14 cellular contexts compared by ENCODE assay signal in genomic region chr3:36909181-36909580, GRCh38. TPM values are rescaled to one million over a fixed set of nuclear protein-coding genes. Genes with fewer than 3 reads are reported as not detected.
DNase-seq lines count a peak whose midpoint lies in the region; ATAC-seq and TF ChIP-seq lines count a peak whose summit lies in the region.
"Had no signal": no experiment of that assay in that cellular context is flagged by ENCODE, and none has a peak within 500 bp of the region (broad histone marks: within the 10 kb centered on the region; RNA-seq: fewer than 3 reads in every experiment).

No MANE protein-coding gene starts in this region.

- H3K4ac ChIP-seq in IMR-90 (ENCODE audit: low read depth, low read length), result no peak overlapping the region

- DNase-seq in CD14-positive monocyte (ENCODE audit: low spot score) (no peak), IMR-90 (no peak), NCI-H2107 treated with DMSO at 0.1 percent for 48 hours (lab: John Stamatoyannopoulos, UW; ENCODE audit: unreplicated experiment) (no peak), progenitor cell of endocrine pancreas (ENCODE audit: low spot score, unreplicated experiment) (no peak), posterior cingulate gyrus (no peak)
- DNase-seq: brain microvascular endothelial cell; NCI-H2171 treated with DMSO at 0.1 percent for 48 hours; PC-9; stimulated activated CD4-positive, alpha-beta T cell treated with anti-CD3 and anti-CD28 coated beads, Interleukin-4, amount 100 ng/mL, for 4 hours; substantia nigra; T-helper 9 cell had no signal

- H3K27me3 Mint-ChIP-seq in CD14-positive monocyte (ENCODE audit: low read depth in 3 of 3) (no peaks in the 10 kb centered on the region), progenitor cell of endocrine pancreas (no peaks in the 10 kb centered on the region)
- no peaks in the 10 kb centered on the region for H3K27me3 Mint-ChIP-seq in activated naive CD8-positive, alpha-beta T cell

- POLR2A ChIA-PET in IMR-90 (lab: Charles Lee; ENCODE audit: unreplicated experiment), result no interaction called here

- in situ Hi-C loops in IMR-90 (cut with MboI; ENCODE audit: low sequenced_read_pairs), result no loop called here

- no peak overlapping the region for H3K27ac ChIP-seq in IMR-90 (ENCODE audit: insufficient read depth, low read length)
- peak overlapping the region; percentile 93 for H3K27ac ChIP-seq in muscle layer of duodenum (ENCODE audit: low read length)
- H3K27ac ChIP-seq: PC-9 had no signal

- H3K27ac Mint-ChIP-seq in CD14-positive monocyte (peak overlapping the region; percentile 96 to 99 (median 98)), progenitor cell of endocrine pancreas (no peak overlapping the region)
- H3K27ac Mint-ChIP-seq in activated naive CD8-positive, alpha-beta T cell, result peak overlapping the region; percentile 91

- H3K9ac ChIP-seq in IMR-90 (ENCODE audit: low read depth, low read length), result no peak overlapping the region

- no peaks in the 10 kb centered on the region for H4K20me1 ChIP-seq in IMR-90 (ENCODE audit: insufficient read depth, low read length)

- H3K4me3 ChIP-seq in IMR-90 (ENCODE audit: insufficient read depth, low read depth, low read length) (no peak overlapping the region), muscle layer of duodenum (ENCODE audit: low read depth in 1 of 2, low read length in 2 of 2) (no peak overlapping the region)

- H4K8ac ChIP-seq in IMR-90 (ENCODE audit: low read depth in 2 of 2, low read length in 2 of 2), result peak overlapping the region in 1 of 2 experiments; percentile 27; a peak in 1 of 4 replicates

- H3K9me3 ChIP-seq in IMR-90 (ENCODE audit: control insufficient read depth, insufficient read depth, low read length), result no peaks in the 10 kb centered on the region
- no peaks in the 10 kb centered on the region for H3K9me3 ChIP-seq in muscle layer of duodenum (ENCODE audit: control insufficient read depth in 1 of 2, low read length in 2 of 2)

- no peak overlapping the region; the same call in 1 of the 2 replicates for H2BK120ac ChIP-seq in IMR-90 (ENCODE audit: low read depth, low read length)

- no peak overlapping the region for H3K14ac ChIP-seq in IMR-90 (replicated peaks; ENCODE audit: low read depth, low read length)

- no peaks in the 10 kb centered on the region for H3K79me1 ChIP-seq in IMR-90 (ENCODE audit: low read depth in 1 of 2, low read length in 2 of 2)

- no peak overlapping the region for H2BK15ac ChIP-seq in IMR-90 (ENCODE audit: low read depth, low read length)

- no peak overlapping the region for H2BK5ac ChIP-seq in IMR-90 (ENCODE audit: low read depth, low read length, poor library complexity, severe bottlenecking)

- 0 out of 2 replicates have a peak overlapping the region, but pooled peaks have one; percentile 27 for H4K5ac ChIP-seq in IMR-90 (ENCODE audit: low read depth, low read length)

- H2BK20ac ChIP-seq in IMR-90 (ENCODE audit: low read depth, low read length), result peak overlapping the region; percentile 24; the same call in 1 of the 2 replicates

- no peak overlapping the region for H3K4me2 ChIP-seq in IMR-90 (ENCODE audit: low read depth, low read length)

- no peak for TF ChIP-seq POLR2A in IMR-90 (IDR thresholded peaks at IDR 0.05; ENCODE audit: low read depth, low read length)

- H3K23ac ChIP-seq in IMR-90 (ENCODE audit: low read depth, low read length), result no peak overlapping the region

- intact Hi-C loops in CD14-positive monocyte (cut with micrococcal nuclease), result loop anchor here (2.0 to 10.0 kb wide), 4 partner anchors 14 to 326 kb away; partner anchors contain the start of genes EPM2AIP1 (in 1 of the 2), MLH1 (in 1 of the 2) and TRANK1 (in 1 of the 2)
- intact Hi-C loops in IMR-90 (cut with micrococcal nuclease), result no loop called here
- intact Hi-C loops in posterior cingulate gyrus (cut with DNase I), result loop anchor here (5.0 kb wide), 1 partner anchor 48 kb away; no protein-coding TSS in a partner anchor

- H3K4me1 Mint-ChIP-seq in CD14-positive monocyte, result peaks cover 62% of the 10 kb centered on the region
- peaks cover 72% of the 10 kb centered on the region for H3K4me1 Mint-ChIP-seq in activated naive CD8-positive, alpha-beta T cell (ENCODE audit: low read depth)
- peaks cover 2% of the 10 kb centered on the region for H3K4me1 Mint-ChIP-seq in progenitor cell of endocrine pancreas (ENCODE audit: low read depth)

- H2AK5ac ChIP-seq in IMR-90 (ENCODE audit: low read depth, low read length), result no peak overlapping the region

- peaks cover 6% of the 10 kb centered on the region; the same call in 1 of the 2 replicates for H3K9me1 ChIP-seq in IMR-90 (ENCODE audit: insufficient read depth, low read length)

- WGBS in IMR-90 (ENCODE audit: extremely low coverage in 2 of 2, insufficient read length in 1 of 2), 2 experiments, result 90% methylated on average over 2 of the region's 2 CpGs; no CpG with 5 or more reads in 1 of the 2 experiments

- no peak overlapping the region for H2AK9ac ChIP-seq in IMR-90 (replicated peaks; ENCODE audit: low read depth, low read length, poor library complexity)

- H3K36me3 Mint-ChIP-seq in CD14-positive monocyte, result no peaks in the 10 kb centered on the region
- no peaks in the 10 kb centered on the region for H3K36me3 Mint-ChIP-seq in activated naive CD8-positive, alpha-beta T cell
- no peaks in the 10 kb centered on the region for H3K36me3 Mint-ChIP-seq in progenitor cell of endocrine pancreas (ENCODE audit: insufficient read depth)

- H3K36me3 ChIP-seq in IMR-90 (ENCODE audit: control insufficient read depth, insufficient read depth, low read length), result 0 out of 2 replicates have a peak, but pooled peaks cover 2% of the 10 kb centered on the region
- no peaks in the 10 kb centered on the region for H3K36me3 ChIP-seq in muscle layer of duodenum (ENCODE audit: control insufficient read depth in 1 of 2, insufficient read depth in 2 of 2, low read length in 2 of 2)
- H3K36me3 ChIP-seq: brain microvascular endothelial cell had no signal

- TF ChIP-seq CTCF in CD14-positive monocyte (IDR thresholded peaks at IDR 0.05), result no peak
- TF ChIP-seq CTCF in IMR-90 (conservative IDR thresholded peaks at IDR 0.05; ENCODE audit: low read depth, low read length), result no peak
- TF ChIP-seq CTCF in progenitor cell of endocrine pancreas (IDR thresholded peaks at IDR 0.05; ENCODE audit: unreplicated experiment), result no peak

- H3K56ac ChIP-seq in IMR-90 (ENCODE audit: extremely low read depth, insufficient read depth, low read length), result no peak overlapping the region

- dilution Hi-C loops in IMR-90 (cut with HindIII; ENCODE audit: low sequenced_read_pairs, unreplicated experiment), result no loop called here

- H4K91ac ChIP-seq in IMR-90 (ENCODE audit: insufficient read depth, low read depth, low read length), result no peak overlapping the region

- no peak overlapping the region for H3K18ac ChIP-seq in IMR-90 (ENCODE audit: low read depth, low read length)

- H3K27me3 ChIP-seq in IMR-90 (ENCODE audit: control insufficient read depth, insufficient read depth, low read length) (no peaks in the 10 kb centered on the region), muscle layer of duodenum (ENCODE audit: low read depth, low read length) (no peaks in the 10 kb centered on the region)
- H3K27me3 ChIP-seq: brain microvascular endothelial cell had no signal

- H3K4me3 Mint-ChIP-seq in CD14-positive monocyte, result peak overlapping the region in 1 of 2 donors; percentile 76
- H3K4me3 Mint-ChIP-seq in activated naive CD8-positive, alpha-beta T cell, result peak overlapping the region; percentile 89
- H3K4me3 Mint-ChIP-seq in progenitor cell of endocrine pancreas (ENCODE audit: low read depth), result no peak overlapping the region

- peaks cover 16% of the 10 kb centered on the region for H3K4me1 ChIP-seq in IMR-90 (ENCODE audit: control insufficient read depth, insufficient read depth, low read length)
- peaks cover 7 to 12% of the 10 kb centered on the region in 2 donors for H3K4me1 ChIP-seq in muscle layer of duodenum (ENCODE audit: control insufficient read depth in 1 of 2, insufficient read depth in 2 of 2, low read length in 2 of 2)

- no peak overlapping the region for H2AFZ ChIP-seq in IMR-90 (replicated peaks; ENCODE audit: low read length, poor library complexity)

- CTCF ChIA-PET in IMR-90 (lab: Yijun Ruan, JAX), result interaction anchor here (0.5 kb wide), 1 partner anchor 58 kb away, joined by 3 read pairs; no protein-coding TSS in a partner anchor

- H3K9me3 Mint-ChIP-seq in CD14-positive monocyte, result no peaks in the 10 kb centered on the region
- no peaks in the 10 kb centered on the region for H3K9me3 Mint-ChIP-seq in activated naive CD8-positive, alpha-beta T cell (ENCODE audit: low read depth)
- H3K9me3 Mint-ChIP-seq in progenitor cell of endocrine pancreas (ENCODE audit: low read depth), result no peaks in the 10 kb centered on the region

- ATAC-seq in IMR-90 (ENCODE audit: low read depth) (no peak), HG03196 (IDR thresholded peaks at IDR 0.05; ENCODE audit: unreplicated experiment) (no peak)

- no TSS peak for BruUV-seq in IMR-90 (replicated peaks; lab: Mats Ljungman, UMichigan)

- TF ChIP-seq RAD21 in IMR-90 (IDR thresholded peaks at IDR 0.05; ENCODE audit: low read length), result no peak

TF ChIP-seq in IMR-90, 13 proteins besides CTCF, POLR2A, EP300 and RAD21:
- no peak for TF ChIP-seq BHLHE40 (IDR thresholded peaks at IDR 0.05; ENCODE audit: low read depth, low read length)
- no peak for TF ChIP-seq RCOR1 (IDR thresholded peaks at IDR 0.05; ENCODE audit: insufficient replicate concordance, low read length)
- TF ChIP-seq MAZ (IDR thresholded peaks at IDR 0.05; ENCODE audit: borderline replicate concordance, low read depth, low read length), result no peak
- TF ChIP-seq MXI1 (IDR thresholded peaks at IDR 0.05; ENCODE audit: borderline replicate concordance, low read depth, low read length), result no peak
- TF ChIP-seq USF2 (IDR thresholded peaks at IDR 0.05; ENCODE audit: low read depth, low read length), result no peak
- TF ChIP-seq MAFK (IDR thresholded peaks at IDR 0.05; ENCODE audit: low read depth, low read length), result no peak
- no peak for TF ChIP-seq RFX5 (IDR thresholded peaks at IDR 0.05; ENCODE audit: low read depth, low read length)
TF ChIP-seq in IMR-90: peak in this region for 0.

RNA-seq across cellular contexts. Expression of gene TRANK1, which starts 35.7 kb away (rescaled TPM):
- polyA plus RNA-seq in CD14-positive monocyte, result 1 to 10 TPM; 2.8 to 5.8 TPM
- 8.9 and 12.7 TPM in 2 replicates for total RNA-seq in IMR-90 (2012; rRNA removed)
- 5.1 and 7.9 TPM in 2 replicates for polyA plus RNA-seq in IMR-90 (2012; rRNA removed)
- polyA plus RNA-seq in IMR-90 (2012; cell fraction: cytosol; rRNA removed), result 2.3 and 4.8 TPM in 2 replicates
- polyA plus RNA-seq in IMR-90 (2012; cell fraction: nucleus; rRNA removed; ENCODE audit: low replicate concordance), result 28.9 and 84.8 TPM in 2 replicates
- 16.4 and 17.1 TPM in 2 replicates for total RNA-seq in progenitor cell of endocrine pancreas
